22 cellular contexts compared by ENCODE assay signal in genomic region chr7:33539198-33539597, GRCh38.
DNase-seq lines count a peak whose midpoint lies in the region; ATAC-seq lines count a peak whose summit lies in the region.
"Had no signal": no experiment of that assay in that cellular context is flagged by ENCODE, and none has a peak within 500 bp of the region (broad histone marks: within the 10 kb centered on the region; RNA-seq: fewer than 3 reads in every experiment).

No MANE protein-coding gene starts in this region.

- no peak overlapping the region for H4K5ac ChIP-seq in mesendoderm (ENCODE audit: low read length)

- H2BK15ac ChIP-seq in mesendoderm (replicated peaks; ENCODE audit: low read depth): no peak overlapping the region

- CTCF ChIA-PET in activated CD4-positive, alpha-beta T cell treated with anti-CD3 and anti-CD28 coated beads for 36 hours (lab: Charles Lee): interaction anchor here (0.7 kb wide), 1 partner anchor 111 kb away, joined by 3 read pairs; no protein-coding TSS in a partner anchor
- CTCF ChIA-PET in activated naive CD4-positive, alpha-beta T cell treated with anti-CD3 and anti-CD28 coated beads for 36 hours (lab: Charles Lee): no interaction called here

- H3K27me3 Mint-ChIP-seq in activated CD4-positive, alpha-beta T cell treated with anti-CD3 and anti-CD28 coated beads for 36 hours: no peaks in the 10 kb centered on the region
- no peaks in the 10 kb centered on the region for H3K27me3 Mint-ChIP-seq in activated naive CD4-positive, alpha-beta T cell treated with anti-CD3 and anti-CD28 coated beads for 36 hours (ENCODE audit: low read depth)
- H3K27me3 Mint-ChIP-seq: CD4-positive, alpha-beta memory T cell had no signal

- peaks cover 65% of the 10 kb centered on the region for H3K36me3 Mint-ChIP-seq in activated CD4-positive, alpha-beta T cell treated with anti-CD3 and anti-CD28 coated beads for 36 hours (ENCODE audit: low read depth)
- H3K36me3 Mint-ChIP-seq in activated naive CD4-positive, alpha-beta T cell treated with anti-CD3 and anti-CD28 coated beads for 36 hours (ENCODE audit: low read depth): peaks cover 62% of the 10 kb centered on the region

- H3K4me1 ChIP-seq in mesendoderm (ENCODE audit: control insufficient read depth, low read depth, low read length): peaks cover 3% of the 10 kb centered on the region

- no peaks in the 10 kb centered on the region for H3K27me3 ChIP-seq in mesendoderm (ENCODE audit: insufficient read depth, low read length, poor library complexity)
- H3K27me3 ChIP-seq: BLaER1 had no signal

- H3K9ac ChIP-seq in SK-N-MC (ENCODE audit: insufficient read length): no peak overlapping the region
- H3K9ac ChIP-seq in mesendoderm (ENCODE audit: low read length): no peak overlapping the region
- H3K9ac ChIP-seq: BLaER1, KMS-11 had no signal

- no peak overlapping the region for H3K4me3 Mint-ChIP-seq in activated CD4-positive, alpha-beta T cell treated with anti-CD3 and anti-CD28 coated beads for 36 hours
- no peak overlapping the region for H3K4me3 Mint-ChIP-seq in activated naive CD4-positive, alpha-beta T cell treated with anti-CD3 and anti-CD28 coated beads for 36 hours
- H3K4me3 Mint-ChIP-seq: CD4-positive, alpha-beta memory T cell had no signal

- H3K27ac Mint-ChIP-seq in activated CD4-positive, alpha-beta T cell treated with anti-CD3 and anti-CD28 coated beads for 36 hours: no peak overlapping the region
- no peak overlapping the region for H3K27ac Mint-ChIP-seq in activated naive CD4-positive, alpha-beta T cell treated with anti-CD3 and anti-CD28 coated beads for 36 hours
- H3K27ac Mint-ChIP-seq: CD4-positive, alpha-beta memory T cell had no signal

- no peak overlapping the region for H3K4ac ChIP-seq in mesendoderm (ENCODE audit: low read depth, low read length)

- no peak overlapping the region for H2BK120ac ChIP-seq in mesendoderm (ENCODE audit: low read depth, low read length)

- no peak overlapping the region for H2AK5ac ChIP-seq in mesendoderm (ENCODE audit: low read length)

- H3K4me3 ChIP-seq in Jurkat, Clone E6-1 (ENCODE audit: low read length): no peak overlapping the region
- H3K4me3 ChIP-seq in SK-N-MC: no peak overlapping the region
- H3K4me3 ChIP-seq in mesendoderm (ENCODE audit: low read length): no peak overlapping the region
- H3K4me3 ChIP-seq: BLaER1 had no signal

- H3K4me2 ChIP-seq in mesendoderm (ENCODE audit: low read length): no peak overlapping the region
- H3K4me2 ChIP-seq: BLaER1, KMS-11 had no signal

- ATAC-seq in activated CD4-positive, alpha-beta T cell treated with anti-CD3 and anti-CD28 coated beads for 36 hours: no peak
- no peak for ATAC-seq in GM19035 (IDR thresholded peaks at IDR 0.05; ENCODE audit: unreplicated experiment)
- ATAC-seq: PC-3 had no signal

- H3K9me3 ChIP-seq in SK-N-MC (ENCODE audit: low read depth, low read length): peaks cover 10% of the 10 kb centered on the region

- no peaks in the 10 kb centered on the region for H3K79me2 ChIP-seq in mesendoderm (ENCODE audit: control insufficient read depth, insufficient read depth, low read length)

- no peaks in the 10 kb centered on the region for H3K79me1 ChIP-seq in mesendoderm (ENCODE audit: low read length)

- no peak overlapping the region for H3K23ac ChIP-seq in mesendoderm (ENCODE audit: low read length)

- H2BK5ac ChIP-seq in mesendoderm (ENCODE audit: low read length): no peak overlapping the region

- H3K18ac ChIP-seq in mesendoderm (ENCODE audit: low read length): no peak overlapping the region

- intact Hi-C loops in activated CD4-positive, alpha-beta T cell treated with anti-CD3 and anti-CD28 coated beads for 36 hours (cut with DNase I, micrococcal nuclease): no loop called here
- intact Hi-C loops in activated naive CD4-positive, alpha-beta T cell treated with anti-CD3 and anti-CD28 coated beads for 36 hours (cut with micrococcal nuclease): no loop called here

- DNase-seq in activated CD4-positive, alpha-beta T cell treated with anti-CD3 and anti-CD28 coated beads for 36 hours: peak; percentile 5
- no peak for DNase-seq in activated CD4-positive, alpha-beta T cell treated with anti-CD3 and anti-CD28 coated beads, Interleukin-2, amount 50 U/mL, for 4 hours
- peak; percentile 2 for DNase-seq in Jurkat, Clone E6-1 (ENCODE audit: low read depth, low spot score)
- no peak for DNase-seq in SK-N-MC (ENCODE audit: low read depth, low spot score)
- DNase-seq in mesendoderm: peak; percentile 34
- DNase-seq in effector CD8-positive, alpha-beta T cell (lab: John Stamatoyannopoulos, UW): no peak
- DNase-seq in activated naive CD4-positive, alpha-beta T cell treated with anti-CD3 and anti-CD28 coated beads for 36 hours: no peak
- DNase-seq: ACHN, Calu3, DMS79, GOT3, HCEC 1CT, NCI-H1417, NCI-H1694 treated with DMSO at 0.1 percent for 48 hours, NCI-H2081 treated with DMSO at 0.1 percent for 48 hours, NCI-H524 treated with DMSO at 0.1 percent for 48 hours, PC-3, SHP77 had no signal

- no peaks in the 10 kb centered on the region for H3K4me1 Mint-ChIP-seq in activated CD4-positive, alpha-beta T cell treated with anti-CD3 and anti-CD28 coated beads for 36 hours
- no peaks in the 10 kb centered on the region for H3K4me1 Mint-ChIP-seq in activated naive CD4-positive, alpha-beta T cell treated with anti-CD3 and anti-CD28 coated beads for 36 hours (ENCODE audit: low read depth)
- H3K4me1 Mint-ChIP-seq: CD4-positive, alpha-beta memory T cell had no signal

- no peak overlapping the region for H3K56ac ChIP-seq in mesendoderm (ENCODE audit: low read length)

- H3K27ac ChIP-seq in SK-N-MC (peak overlapping the region; percentile 59), mesendoderm (ENCODE audit: low read depth, low read length) (no peak overlapping the region)
- H3K27ac ChIP-seq: BLaER1, KMS-11 had no signal

- WGBS in mesendoderm (ENCODE audit: extremely low coverage, insufficient coverage, low lambda C conversion rate): no CpG with 5 or more reads among the region's 2 CpGs

- peaks cover 8% of the 10 kb centered on the region; the same call in 1 of the 2 replicates for H3K36me3 ChIP-seq in SK-N-MC (ENCODE audit: insufficient read depth, low read length)
- no peaks in the 10 kb centered on the region for H3K36me3 ChIP-seq in mesendoderm (ENCODE audit: control insufficient read depth, insufficient read depth, low read length)
- H3K36me3 ChIP-seq: BLaER1 had no signal

- peaks cover 29% of the 10 kb centered on the region for H3K9me3 Mint-ChIP-seq in activated CD4-positive, alpha-beta T cell treated with anti-CD3 and anti-CD28 coated beads for 36 hours (ENCODE audit: low read depth)
- H3K9me3 Mint-ChIP-seq in activated naive CD4-positive, alpha-beta T cell treated with anti-CD3 and anti-CD28 coated beads for 36 hours: peaks cover 20% of the 10 kb centered on the region

- POLR2A ChIA-PET in activated CD4-positive, alpha-beta T cell treated with anti-CD3 and anti-CD28 coated beads for 36 hours (lab: Charles Lee): no interaction called here

- H4K8ac ChIP-seq in mesendoderm (ENCODE audit: low read depth, low read length): no peak overlapping the region

Comparison
In these comparisons a context has a peak if more than half of its experiments do, and no peak if none do; other contexts are left out.
1. DNase-seq: peak in activated CD4-positive, alpha-beta T cell treated with anti-CD3 and anti-CD28 coated beads for 36 hours (single experiment), Jurkat, Clone E6-1 (single experiment) and mesendoderm (single experiment); none in activated CD4-positive, alpha-beta T cell treated with anti-CD3 and anti-CD28 coated beads, Interleukin-2, amount 50 U/mL, for 4 hours (0 of 2), SK-N-MC (single experiment), effector CD8-positive, alpha-beta T cell (single experiment) and activated naive CD4-positive, alpha-beta T cell treated with anti-CD3 and anti-CD28 coated beads for 36 hours (single experiment).